Comparison of ENCODE assay signal across 1 cellular context in genomic region chr16:89953671-89954406, GRCh38.
TF ChIP-seq lines count a peak whose summit lies in the region.

No MANE protein-coding gene starts in this region.

TF ChIP-seq in GM12878, 131 proteins besides CTCF, POLR2A, EP300 and RAD21:
- TF ChIP-seq MEF2B (IDR thresholded peaks at IDR 0.05; ENCODE audit: partially characterized antibody, poor library complexity, severe bottlenecking) (peak; percentile 57), GATAD2B (conservative IDR thresholded peaks at IDR 0.05; ENCODE audit: low read depth) (peak; percentile 87), HSF1 (IDR thresholded peaks at IDR 0.05; ENCODE audit: low read depth, low read length) (no peak), PAX5 (IDR thresholded peaks at IDR 0.05; ENCODE audit: borderline replicate concordance, low read depth, low read length) (peak; percentile 93), EGR1 (IDR thresholded peaks at IDR 0.05; ENCODE audit: borderline replicate concordance in 1 of 2, low read depth in 2 of 2, low read length in 2 of 2) (0 out of 3 replicates have a peak, but pooled peaks of 1 of the 2 experiments have one; percentile 20), NFIC (IDR thresholded peaks at IDR 0.05; ENCODE audit: low read depth, low read length) (peak; percentile 65), BCL11A (IDR thresholded peaks at IDR 0.05; ENCODE audit: low read depth, low read length) (peak; percentile 77), IKZF2 (IDR thresholded peaks at IDR 0.05) (peak; percentile 93 to 95), FOXK2 (IDR thresholded peaks at IDR 0.05) (no peak), EED (IDR thresholded peaks at IDR 0.05; ENCODE audit: low read depth) (peak; percentile 99), CHD2 (IDR thresholded peaks at IDR 0.05; ENCODE audit: borderline replicate concordance, low read depth, low read length) (0 out of 2 replicates have a peak, but pooled peaks have one; percentile 17), CREM (IDR thresholded peaks at IDR 0.05; ENCODE audit: low read depth) (peak; percentile 66; the same call in 1 of the 2 replicates), IKZF1 (conservative IDR thresholded peaks at IDR 0.05) (peak; percentile 97), CHD4 (IDR thresholded peaks at IDR 0.05) (no peak), JUNB (IDR thresholded peaks at IDR 0.05) (peak; percentile 37), MLLT1 (IDR thresholded peaks at IDR 0.05) (peak; percentile 88), KDM1A (IDR thresholded peaks at IDR 0.05; ENCODE audit: borderline replicate concordance) (no peak), BCL3 (IDR thresholded peaks at IDR 0.05; ENCODE audit: borderline replicate concordance, insufficient read depth, low read depth, low read length, poor library complexity, severe bottlenecking) (peak; percentile 56), DPF2 (IDR thresholded peaks at IDR 0.05) (peak; percentile 97), TCF12 (IDR thresholded peaks at IDR 0.05; ENCODE audit: low read depth, low read length) (peak; percentile 82), RELB (IDR thresholded peaks at IDR 0.05; ENCODE audit: low read depth) (peak; percentile 81), IRF4 (IDR thresholded peaks at IDR 0.05; ENCODE audit: low read depth, low read length) (peak; percentile 93), CBX5 (IDR thresholded peaks at IDR 0.05; ENCODE audit: low read depth) (0 out of 2 replicates have a peak, but pooled peaks have one; percentile 18), TCF3 (IDR thresholded peaks at IDR 0.05; ENCODE audit: borderline replicate concordance, insufficient read depth, low read depth, low read length) (peak; percentile 81), HDAC6 (IDR thresholded peaks at IDR 0.05; ENCODE audit: unreplicated experiment) (no peak), MTA3 (IDR thresholded peaks at IDR 0.05; ENCODE audit: borderline replicate concordance, low read length) (peak; percentile 79), YBX1 (IDR thresholded peaks at IDR 0.05) (no peak), SPI1 (IDR thresholded peaks at IDR 0.05; ENCODE audit: borderline replicate concordance, insufficient read depth, low read depth, low read length) (peak; percentile 98), SMAD5 (IDR thresholded peaks at IDR 0.05; ENCODE audit: low read depth) (no peak), JUND (IDR thresholded peaks at IDR 0.05; ENCODE audit: low read depth, low read length) (no peak), SRF (IDR thresholded peaks at IDR 0.05; ENCODE audit: low read depth in 2 of 2, low read length in 2 of 2) (0 out of 4 replicates have a peak, but pooled peaks of 1 of the 2 experiments have one; percentile 6), CBFB (IDR thresholded peaks at IDR 0.05; ENCODE audit: low read depth) (peak; percentile 88), ETV6 (conservative IDR thresholded peaks at IDR 0.05 in 1 of 2, IDR thresholded peaks at IDR 0.05 in 1 of 2; ENCODE audit: borderline replicate concordance in 1 of 2, low read depth in 1 of 2) (0 out of 4 replicates have a peak, but pooled peaks of 1 of the 2 experiments have one; percentile 28), MTA2 (IDR thresholded peaks at IDR 0.05; ENCODE audit: low read depth) (peak; percentile 77; the same call in 1 of the 2 replicates), POLR2AphosphoS2 (IDR thresholded peaks at IDR 0.05; ENCODE audit: low read depth, low read length) (no peak), ZBED1 (IDR thresholded peaks at IDR 0.05; ENCODE audit: borderline replicate concordance) (0 out of 2 replicates have a peak, but pooled peaks have one; percentile 19), E4F1 (IDR thresholded peaks at IDR 0.05; ENCODE audit: borderline replicate concordance, partially characterized antibody) (no peak), SMARCA5 (IDR thresholded peaks at IDR 0.05) (no peak), SKIL (IDR thresholded peaks at IDR 0.05; ENCODE audit: low read depth, poor library complexity, severe bottlenecking) (peak; percentile 27), WRNIP1 (IDR thresholded peaks at IDR 0.05; ENCODE audit: borderline replicate concordance, low read depth, low read length) (no peak), ZNF24 (IDR thresholded peaks at IDR 0.05) (no peak), SREBF1 (IDR thresholded peaks at IDR 0.05; ENCODE audit: low read length) (no peak), RUNX3 (IDR thresholded peaks at IDR 0.05; ENCODE audit: low read length) (peak; percentile 97), ZNF217 (IDR thresholded peaks at IDR 0.05) (0 out of 2 replicates have a peak, but pooled peaks have one; percentile 34), ATF7 (IDR thresholded peaks at IDR 0.05; ENCODE audit: low read depth) (0 out of 2 replicates have a peak, but pooled peaks have one; percentile 17), NR2F1 (conservative IDR thresholded peaks at IDR 0.05) (peak; percentile 92), BHLHE40 (IDR thresholded peaks at IDR 0.05; ENCODE audit: borderline replicate concordance in 1 of 2, low read depth in 2 of 2, low read length in 1 of 2) (peak; percentile 30 to 80; a peak in 2 of 4 replicates), NBN (IDR thresholded peaks at IDR 0.05) (peak; percentile 42; the same call in 1 of the 2 replicates)
